Comparison of ENCODE assay signal across 21 cellular contexts in the genomic region with DNA sequence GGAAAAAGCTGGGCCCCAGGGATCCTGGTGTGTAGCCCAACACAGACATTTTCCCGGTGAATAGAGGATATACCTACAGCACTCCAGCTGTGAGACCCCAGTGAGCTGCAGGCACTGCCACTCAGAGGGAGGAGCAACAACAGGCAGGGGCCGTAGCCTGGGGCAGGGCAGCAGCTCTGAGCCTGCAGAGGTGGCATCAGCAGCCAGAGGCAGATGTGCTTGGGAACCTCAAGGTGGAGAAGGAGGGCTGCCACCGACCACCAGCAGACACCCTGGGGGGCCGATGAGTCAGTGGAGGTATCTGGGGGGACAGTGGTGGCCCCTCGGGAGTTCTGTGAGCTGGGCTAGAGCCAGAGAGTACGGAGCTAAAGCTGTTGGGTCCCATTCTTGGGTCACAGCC.
DNase-seq lines count a peak whose midpoint lies in the region; ATAC-seq and TF ChIP-seq lines count a peak whose summit lies in the region.
"Had no signal": no experiment of that assay in that cellular context is flagged by ENCODE, and none has a peak within 500 bp of the region (broad histone marks: within the 10 kb centered on the region; RNA-seq: fewer than 3 reads in every experiment).

No MANE protein-coding gene starts in this region.

- no peak overlapping the region for H2BK15ac ChIP-seq in neuronal stem cell (ENCODE audit: low read length)

- no peak overlapping the region for H3K23ac ChIP-seq in neuronal stem cell (ENCODE audit: low read depth, low read length, poor library complexity)

- 0 out of 2 replicates have a peak, but pooled peaks cover 3% of the 10 kb centered on the region for H3F3A ChIP-seq in OCI-LY1 (ENCODE audit: insufficient read depth, low read length)

- no peak overlapping the region for H2AK5ac ChIP-seq in neuronal stem cell (ENCODE audit: low read depth, low read length)

- H3K4me1 ChIP-seq in HEK293 (ENCODE audit: control insufficient read depth, insufficient read depth, low read length), result peaks cover 8% of the 10 kb centered on the region; the same call in 1 of the 2 replicates
- H3K4me1 ChIP-seq in OCI-LY1 (ENCODE audit: insufficient read depth, low read length, severe bottlenecking), result peaks cover 65% of the 10 kb centered on the region
- H3K4me1 ChIP-seq in neuronal stem cell (ENCODE audit: control insufficient read depth in 2 of 2, insufficient read depth in 1 of 2, low read depth in 1 of 2, low read length in 2 of 2), result no peaks in the 10 kb centered on the region
- H3K4me1 ChIP-seq in right lobe of liver, result no peaks in the 10 kb centered on the region
- H3K4me1 ChIP-seq: BLaER1 had no signal

- CTCF ChIA-PET in HEK293 (lab: Yijun Ruan, JAX), result interaction anchor here (0.9 kb wide), 1 partner anchor 142 kb away, joined by 3 read pairs; no protein-coding TSS in a partner anchor

- peak overlapping the region; percentile 6; the same call in 1 of the 2 replicates for H3K4me2 ChIP-seq in OCI-LY1 (ENCODE audit: low read length)
- H3K4me2 ChIP-seq in neuronal stem cell (ENCODE audit: insufficient read depth, low read length, poor library complexity, severe bottlenecking), result no peak overlapping the region
- H3K4me2 ChIP-seq: BLaER1 had no signal

- no peak overlapping the region for H2BK12ac ChIP-seq in neuronal stem cell (ENCODE audit: low read length)

- WGBS in neuronal stem cell (ENCODE audit: extremely low coverage in 2 of 2, insufficient read length in 2 of 2, insufficient replicate concordance in 1 of 2), 2 donors, result no CpG with 5 or more reads among the region's 6 CpGs
- WGBS in right lobe of liver (ENCODE audit: insufficient coverage, low coverage, low lambda C conversion rate, missing lambda C conversion rate), result no CpG with 5 or more reads among the region's 6 CpGs

- H3K27ac ChIP-seq in HEK293 (ENCODE audit: extremely low read depth, low read depth, low read length) (no peak overlapping the region), OCI-LY1 (ENCODE audit: low read depth, low read length, poor library complexity, severe bottlenecking) (peak overlapping the region; percentile 58), neuronal stem cell (replicated peaks; ENCODE audit: low read length) (no peak overlapping the region), right lobe of liver (no peak overlapping the region)
- H3K27ac ChIP-seq: BLaER1 had no signal

- no peak for TF ChIP-seq CTCF in HEK293 (tag by site-specific recombination; IDR thresholded peaks at IDR 0.05)
- TF ChIP-seq CTCF in OCI-LY1 (IDR thresholded peaks at IDR 0.05; ENCODE audit: low read length), result no peak
- TF ChIP-seq CTCF in right lobe of liver (IDR thresholded peaks at IDR 0.05), result no peak

- no peaks in the 10 kb centered on the region for H3K79me2 ChIP-seq in OCI-LY1 (ENCODE audit: insufficient read depth, low read length)

- H3K36me3 ChIP-seq in HEK293 (ENCODE audit: control insufficient read depth in 2 of 2, insufficient read depth in 1 of 2, low read length in 2 of 2), result no peaks in the 10 kb centered on the region
- H3K36me3 ChIP-seq in OCI-LY1 (ENCODE audit: insufficient read depth, low read length), result no peaks in the 10 kb centered on the region
- H3K36me3 ChIP-seq in neuronal stem cell (replicated peaks in 1 of 2; ENCODE audit: control insufficient read depth in 2 of 2, insufficient read depth in 2 of 2, low read length in 2 of 2), result no peaks in the 10 kb centered on the region
- no peaks in the 10 kb centered on the region for H3K36me3 ChIP-seq in right lobe of liver
- H3K36me3 ChIP-seq: BLaER1 had no signal

- ATAC-seq in right lobe of liver (no peak), HG02759 (IDR thresholded peaks at IDR 0.05; ENCODE audit: unreplicated experiment) (no peak), GM18861 (IDR thresholded peaks at IDR 0.05; ENCODE audit: unreplicated experiment) (no peak)
- ATAC-seq: K562 had no signal

- H3K9ac ChIP-seq in OCI-LY1 (ENCODE audit: low read length) (no peak overlapping the region; the same call in 1 of the 2 replicates), neuronal stem cell (ENCODE audit: low read depth, low read length, poor library complexity) (no peak overlapping the region)
- H3K9ac ChIP-seq: BLaER1 had no signal

- no peaks in the 10 kb centered on the region for H3K9me2 ChIP-seq in OCI-LY1 (ENCODE audit: low read depth, low read length)

- no peak overlapping the region for H4K91ac ChIP-seq in neuronal stem cell (ENCODE audit: low read depth, low read length, poor library complexity)

- H2BK5ac ChIP-seq in neuronal stem cell (ENCODE audit: low read length), result no peak overlapping the region

- H2BK120ac ChIP-seq in neuronal stem cell (ENCODE audit: low read depth, low read length), result no peak overlapping the region

- no peak for TF ChIP-seq POLR2A in right lobe of liver (IDR thresholded peaks at IDR 0.05)

- H3K27me3 ChIP-seq in OCI-LY1 (ENCODE audit: insufficient read depth, low read length), result no peaks in the 10 kb centered on the region
- H3K27me3 ChIP-seq in neuronal stem cell (ENCODE audit: control insufficient read depth in 3 of 3, insufficient read depth in 3 of 3, low read depth in 1 of 3, low read length in 3 of 3), result no peaks in the 10 kb centered on the region
- no peaks in the 10 kb centered on the region for H3K27me3 ChIP-seq in right lobe of liver
- H3K27me3 ChIP-seq: BLaER1 had no signal

- no peak overlapping the region for H3K4ac ChIP-seq in neuronal stem cell (ENCODE audit: low read length)

- no peaks in the 10 kb centered on the region for H3K79me1 ChIP-seq in neuronal stem cell (ENCODE audit: low read depth, low read length)

- no peaks in the 10 kb centered on the region for H4K20me1 ChIP-seq in OCI-LY1 (ENCODE audit: insufficient read depth, low read length)
- H4K20me1 ChIP-seq: BLaER1 had no signal

- H3K18ac ChIP-seq in neuronal stem cell (ENCODE audit: low read length), result peak overlapping the region; percentile 48

- no peak overlapping the region for H2AFZ ChIP-seq in OCI-LY1 (ENCODE audit: low read length)
- no peak overlapping the region for H2AFZ ChIP-seq in neuronal stem cell (ENCODE audit: low read length)

- DNase-seq in COLO668 (lab: John Stamatoyannopoulos, UW; ENCODE audit: unreplicated experiment), result peak; percentile 19
- DNase-seq in neuronal stem cell (ENCODE audit: low spot score), result no peak
- no peak for DNase-seq in right lobe of liver
- DNase-seq: CD4-positive, alpha-beta T cell; COR-L47; Kasumi-1; NCI-H1092 treated with DMSO at 0.1 percent for 48 hours; NCI-H1436; NCI-H187; NCI-H2171; NCI-H446; NCI-H524 treated with DMSO at 0.1 percent for 48 hours; RPMI8226; SHP77; T-helper 1 cell had no signal

- no peak overlapping the region for H3K4me3 ChIP-seq in HEK293 (ENCODE audit: low read depth, low read length)
- H3K4me3 ChIP-seq in OCI-LY1 (ENCODE audit: low read depth, low read length, poor library complexity, severe bottlenecking), result peak overlapping the region; percentile 9
- H3K4me3 ChIP-seq in neuronal stem cell (ENCODE audit: low read length in 2 of 2), result no peak overlapping the region
- no peak overlapping the region for H3K4me3 ChIP-seq in right lobe of liver
- H3K4me3 ChIP-seq: BLaER1, K562 had no signal

- H3K14ac ChIP-seq in neuronal stem cell (ENCODE audit: low read length), result no peak overlapping the region

- H3K9me3 ChIP-seq in HEK293 (ENCODE audit: control insufficient read depth, insufficient read depth, low read depth, low read length) (no peaks in the 10 kb centered on the region), OCI-LY1 (ENCODE audit: low read length) (no peaks in the 10 kb centered on the region), neuronal stem cell (replicated peaks in 1 of 2; ENCODE audit: control insufficient read depth in 2 of 2, insufficient read depth in 1 of 2, low read depth in 1 of 2, low read length in 2 of 2) (no peaks in the 10 kb centered on the region), right lobe of liver (no peaks in the 10 kb centered on the region)
- H3K9me3 ChIP-seq: BLaER1 had no signal

- POLR2A ChIA-PET in HEK293 (lab: Yijun Ruan, JAX), result no interaction called here

- H4K8ac ChIP-seq in neuronal stem cell (ENCODE audit: low read depth, low read length), result no peak overlapping the region

- intact Hi-C loops in right lobe of liver (cut with DNase I), result no loop called here

TF ChIP-seq in HEK293, 187 proteins besides CTCF, POLR2A, EP300 and RAD21:
- TF ChIP-seq GLIS1 (tag by site-specific recombination; IDR thresholded peaks at IDR 0.05), result peak; percentile 94
- TF ChIP-seq ZIC2 (tag by site-specific recombination; IDR thresholded peaks at IDR 0.05), result peak; percentile 94
- TF ChIP-seq OSR2 (tag by site-specific recombination; IDR thresholded peaks at IDR 0.05), result no peak
- no peak for TF ChIP-seq ZNF132 (tag by site-specific recombination; IDR thresholded peaks at IDR 0.05; ENCODE audit: borderline replicate concordance)
TF ChIP-seq in HEK293: peak in this region for 2.
